Comparison of ENCODE assay signal across 22 cellular contexts in the genomic region with DNA sequence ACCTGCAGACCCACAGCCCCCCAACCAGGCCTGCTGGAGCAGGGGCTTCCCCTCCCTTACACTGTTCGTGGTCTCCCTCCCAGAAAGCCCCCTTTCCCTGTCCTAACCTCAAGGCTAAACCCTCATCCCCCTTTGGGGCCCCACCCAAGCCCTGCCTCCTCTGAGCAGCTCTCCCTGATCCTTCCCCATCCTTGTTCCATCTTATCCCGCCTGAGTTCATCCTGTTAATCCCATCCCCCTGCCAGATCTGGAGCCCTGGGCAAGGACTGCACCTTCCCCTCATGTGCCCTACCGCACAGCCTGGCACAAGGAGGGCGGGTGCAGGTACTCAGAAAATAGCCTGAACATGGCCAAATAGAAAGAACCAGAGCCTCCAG. TPM values are rescaled to one million over a fixed set of nuclear protein-coding genes. Genes with fewer than 3 reads are reported as not detected.
DNase-seq lines count a peak whose midpoint lies in the region; ATAC-seq, FAIRE-seq and TF ChIP-seq lines count a peak whose summit lies in the region.
"Had no signal": no experiment of that assay in that cellular context is flagged by ENCODE, and none has a peak within 500 bp of the region (broad histone marks: within the 10 kb centered on the region; RNA-seq: fewer than 3 reads in every experiment).

No MANE protein-coding gene starts in this region.

- peak overlapping the region; percentile 58 for H3K4me3 Mint-ChIP-seq in astrocyte (ENCODE audit: unreplicated experiment)
- H3K4me3 Mint-ChIP-seq in nephron = peak overlapping the region in 1 of 3 experiments; percentile 8
- H3K4me3 Mint-ChIP-seq: activated CD8-positive, alpha-beta T cell treated with anti-CD3 and anti-CD28 coated beads, Interleukin-2, amount 10 ng/mL, durations not matched to agents 7 days and 5 days; activated naive CD8-positive, alpha-beta T cell; CD14-positive monocyte; naive thymus-derived CD4-positive, alpha-beta T cell had no signal

- no peaks in the 10 kb centered on the region for H3K79me2 ChIP-seq in astrocyte (ENCODE audit: insufficient read depth, low read length)

- H3K36me3 ChIP-seq in heart left ventricle (no peaks in the 10 kb centered on the region), astrocyte (ENCODE audit: insufficient read depth, low read length) (no peaks in the 10 kb centered on the region), ascending aorta (no peaks in the 10 kb centered on the region)
- H3K36me3 ChIP-seq: brain microvascular endothelial cell had no signal

- DNase-seq in heart left ventricle (no peak), Right ventricle myocardium inferior (ENCODE audit: missing footprints) (no peak), astrocyte (ENCODE audit: low read depth) (no peak), activated gamma-delta T cell (lab: John Stamatoyannopoulos, UW) (no peak), ascending aorta (ENCODE audit: low spot score in 2 of 2) (no peak)
- DNase-seq: activated CD8-positive, alpha-beta T cell treated with anti-CD3 and anti-CD28 coated beads, Interleukin-2, amount 10 ng/mL, durations not matched to agents 7 days and 5 days; activated T-cell treated with anti-CD3 and anti-CD28 coated beads, Interleukin-2, amount 50 U/mL, for 48 hours; glutamatergic neuron; naive thymus-derived CD4-positive, alpha-beta T cell; SIG-M5 had no signal

- peak overlapping the region in 9 of 12 donors; percentile 32 to 90 (median 59) for H3K27ac ChIP-seq in heart left ventricle
- H3K27ac ChIP-seq in astrocyte (ENCODE audit: low read depth, low read length) = peak overlapping the region; percentile 58
- no peak overlapping the region for H3K27ac ChIP-seq in ascending aorta
- H3K27ac ChIP-seq: brain microvascular endothelial cell, suprapubic skin had no signal

- H3K4me2 ChIP-seq in astrocyte (ENCODE audit: low read length) = peak overlapping the region; percentile 83

- H3K9ac ChIP-seq in astrocyte (ENCODE audit: low read length) = peak overlapping the region; percentile 58

- intact Hi-C loops in heart left ventricle (cut with DNase I) (no loop called here), Right ventricle myocardium inferior (cut with DNase I) (no loop called here), ascending aorta (cut with DNase I) (no loop called here)

- H3K36me3 Mint-ChIP-seq in astrocyte (ENCODE audit: low read depth, unreplicated experiment) (no peaks in the 10 kb centered on the region), nephron (ENCODE audit: low read depth) (no peaks in the 10 kb centered on the region)
- H3K36me3 Mint-ChIP-seq: activated naive CD8-positive, alpha-beta T cell; CD14-positive monocyte; naive thymus-derived CD4-positive, alpha-beta T cell had no signal

- 46 to 72% (median 67%) methylated on average over 3 to 4 of the region's 4 CpGs for WGBS in heart left ventricle, 4 donors

- peaks cover 19% of the 10 kb centered on the region for H3K4me1 Mint-ChIP-seq in astrocyte (ENCODE audit: low read depth, unreplicated experiment)
- H3K4me1 Mint-ChIP-seq in nephron = peaks cover 61% of the 10 kb centered on the region
- H3K4me1 Mint-ChIP-seq: CD14-positive monocyte had no signal

- H3K27me3 Mint-ChIP-seq in astrocyte (ENCODE audit: low read depth, unreplicated experiment) (peaks cover 32% of the 10 kb centered on the region), nephron (ENCODE audit: low read depth) (peaks cover 9% of the 10 kb centered on the region)

- H4K20me1 ChIP-seq in astrocyte (ENCODE audit: insufficient read depth, low read length) = no peaks in the 10 kb centered on the region

- H3K9me3 Mint-ChIP-seq in astrocyte (ENCODE audit: unreplicated experiment) (no peaks in the 10 kb centered on the region), nephron (no peaks in the 10 kb centered on the region)
- H3K9me3 Mint-ChIP-seq: CD14-positive monocyte had no signal

- H3K9me3 ChIP-seq in heart left ventricle = no peaks in the 10 kb centered on the region
- H3K9me3 ChIP-seq in astrocyte (ENCODE audit: insufficient read depth, low read depth, low read length) = no peaks in the 10 kb centered on the region
- no peaks in the 10 kb centered on the region for H3K9me3 ChIP-seq in ascending aorta
- H3K9me3 ChIP-seq: suprapubic skin had no signal

- ATAC-seq in heart left ventricle (no peak), Right ventricle myocardium inferior (no peak), HG02852 (IDR thresholded peaks at IDR 0.05; ENCODE audit: unreplicated experiment) (no peak), HG03097 (IDR thresholded peaks at IDR 0.05; ENCODE audit: low FRiP score, unreplicated experiment) (no peak)
- ATAC-seq: activated CD8-positive, alpha-beta T cell treated with anti-CD3 and anti-CD28 coated beads, Interleukin-2, amount 10 ng/mL, durations not matched to agents 7 days and 5 days; naive thymus-derived CD4-positive, alpha-beta T cell had no signal

- no peak overlapping the region for H3K4me3 ChIP-seq in heart left ventricle
- no peak overlapping the region for H3K4me3 ChIP-seq in astrocyte (ENCODE audit: insufficient read depth, low read depth, low read length)
- no peak overlapping the region for H3K4me3 ChIP-seq in ascending aorta
- H3K4me3 ChIP-seq: lung, suprapubic skin had no signal

- TF ChIP-seq CTCF in heart left ventricle (IDR thresholded peaks at IDR 0.05) = no peak
- no peak for TF ChIP-seq CTCF in astrocyte (IDR thresholded peaks at IDR 0.05; ENCODE audit: insufficient read depth, low read depth, low read length)
- TF ChIP-seq CTCF in nephron (IDR thresholded peaks at IDR 0.05; ENCODE audit: unreplicated experiment in 3 of 3) = no peak
- no peak for TF ChIP-seq CTCF in ascending aorta (IDR thresholded peaks at IDR 0.05)

- H2AFZ ChIP-seq in astrocyte (ENCODE audit: low read depth, low read length) = peak overlapping the region; percentile 45

- peaks cover 0 to 49% (median 5%) of the 10 kb centered on the region in 12 donors for H3K4me1 ChIP-seq in heart left ventricle
- peaks cover 19% of the 10 kb centered on the region for H3K4me1 ChIP-seq in astrocyte (ENCODE audit: insufficient read depth, low read length)
- H3K4me1 ChIP-seq in ascending aorta = no peaks in the 10 kb centered on the region

- no peak for FAIRE-seq in astrocyte (lab: Jason Lieb, UNC)
- FAIRE-seq: A204.1, G401.6 had no signal

- H3K27ac Mint-ChIP-seq in astrocyte (ENCODE audit: unreplicated experiment) (peak overlapping the region; percentile 96), nephron (peak overlapping the region; percentile 77 to 95 (median 87))
- H3K27ac Mint-ChIP-seq: activated CD8-positive, alpha-beta T cell treated with anti-CD3 and anti-CD28 coated beads, Interleukin-2, amount 10 ng/mL, durations not matched to agents 7 days and 5 days; activated naive CD8-positive, alpha-beta T cell; CD14-positive monocyte; naive thymus-derived CD4-positive, alpha-beta T cell had no signal

- no peak for TF ChIP-seq POLR2A in heart left ventricle (IDR thresholded peaks at IDR 0.05)

- H3K27me3 ChIP-seq in heart left ventricle (peaks cover 0 to 9% (median 0%) of the 10 kb centered on the region in 9 donors), astrocyte (ENCODE audit: insufficient read depth, low read length) (no peaks in the 10 kb centered on the region), ascending aorta (no peaks in the 10 kb centered on the region)
- H3K27me3 ChIP-seq: suprapubic skin had no signal

RNA-seq across cellular contexts. Expression of gene TNNT2, which starts 6.9 kb away (rescaled TPM):
- total RNA-seq in heart left ventricle (1,000 to 10,000 TPM; 5,987 to 9,948 (median 7,621) TPM), Right ventricle myocardium inferior (9,445 TPM), astrocyte (2.2 and 6.1 TPM in 2 replicates), ascending aorta (not detected)
- over 10,000 TPM in 1 of 2 donors, 1,000 to 10,000 TPM in 1; 9,964 to 28,496 TPM for polyA plus RNA-seq in heart left ventricle
- total RNA-seq: activated CD8-positive, alpha-beta T cell treated with anti-CD3 and anti-CD28 coated beads, Interleukin-2, amount 10 ng/mL, durations not matched to agents 7 days and 5 days; naive thymus-derived CD4-positive, alpha-beta T cell; posterior vena cava; T-helper 2 cell treated with Interferon-gamma antibody and Interleukin-4, amounts not matched to agents 100 ng/mL and 5 ng/mL, for 36 hours had no signal
- polyA plus RNA-seq: CD14-positive monocyte; naive thymus-derived CD4-positive, alpha-beta T cell had no signal

RNA-seq across cellular contexts. Expression of gene LAD1, which starts 14.7 kb away (rescaled TPM):
- total RNA-seq in heart left ventricle (10 to 100 TPM in 2 of 9 donors, 1 to 10 TPM in 7; 2.0 to 99.2 (median 6.4) TPM), Right ventricle myocardium inferior (2.4 TPM), astrocyte (0.29 and 1.2 TPM in 2 replicates), ascending aorta (0.43 TPM)
- 10 to 100 TPM in 1 of 2 donors, 1 to 10 TPM in 1; 6.9 to 49.3 TPM for polyA plus RNA-seq in heart left ventricle
- total RNA-seq: activated CD8-positive, alpha-beta T cell treated with anti-CD3 and anti-CD28 coated beads, Interleukin-2, amount 10 ng/mL, durations not matched to agents 7 days and 5 days; T-helper 2 cell treated with Interferon-gamma antibody and Interleukin-4, amounts not matched to agents 100 ng/mL and 5 ng/mL, for 36 hours had no signal
- polyA plus RNA-seq: CD14-positive monocyte; naive thymus-derived CD4-positive, alpha-beta T cell had no signal

RNA-seq across cellular contexts. Expression of gene TNNI1, which starts 37.1 kb away (rescaled TPM):
- 10 to 100 TPM in 3 of 9 donors, 1 to 10 TPM in 6; 1.6 to 64.5 (median 8.1) TPM for total RNA-seq in heart left ventricle
- 10 to 100 TPM; 25.0 to 27.9 TPM for polyA plus RNA-seq in heart left ventricle
- total RNA-seq in Right ventricle myocardium inferior = 1.4 TPM
- 3.0 and 3.2 TPM in 2 replicates for total RNA-seq in astrocyte
- not detected for total RNA-seq in ascending aorta
- total RNA-seq: activated CD8-positive, alpha-beta T cell treated with anti-CD3 and anti-CD28 coated beads, Interleukin-2, amount 10 ng/mL, durations not matched to agents 7 days and 5 days; naive thymus-derived CD4-positive, alpha-beta T cell; posterior vena cava; T-helper 2 cell treated with Interferon-gamma antibody and Interleukin-4, amounts not matched to agents 100 ng/mL and 5 ng/mL, for 36 hours had no signal
- polyA plus RNA-seq: CD14-positive monocyte; naive thymus-derived CD4-positive, alpha-beta T cell had no signal

Comparison
In these comparisons a context has a peak if more than half of its experiments do, and no peak if none do; other contexts are left out.
1. H3K27ac ChIP-seq: peak in heart left ventricle (9 of 12) and astrocyte (single experiment); none in ascending aorta (0 of 2).
2. RNA of gene TNNT2, which starts 6.9 kb away (total RNA-seq): 9,445 TPM in Right ventricle myocardium inferior (single experiment) and 5,987 to 9,948 TPM in heart left ventricle; 2.2 to 6.1 TPM in astrocyte and not detected in ascending aorta (single experiment); every median in the first group is over 100 times any median in the second.